Comparison of ENCODE assay signal across 20 cellular contexts in the genomic region with DNA sequence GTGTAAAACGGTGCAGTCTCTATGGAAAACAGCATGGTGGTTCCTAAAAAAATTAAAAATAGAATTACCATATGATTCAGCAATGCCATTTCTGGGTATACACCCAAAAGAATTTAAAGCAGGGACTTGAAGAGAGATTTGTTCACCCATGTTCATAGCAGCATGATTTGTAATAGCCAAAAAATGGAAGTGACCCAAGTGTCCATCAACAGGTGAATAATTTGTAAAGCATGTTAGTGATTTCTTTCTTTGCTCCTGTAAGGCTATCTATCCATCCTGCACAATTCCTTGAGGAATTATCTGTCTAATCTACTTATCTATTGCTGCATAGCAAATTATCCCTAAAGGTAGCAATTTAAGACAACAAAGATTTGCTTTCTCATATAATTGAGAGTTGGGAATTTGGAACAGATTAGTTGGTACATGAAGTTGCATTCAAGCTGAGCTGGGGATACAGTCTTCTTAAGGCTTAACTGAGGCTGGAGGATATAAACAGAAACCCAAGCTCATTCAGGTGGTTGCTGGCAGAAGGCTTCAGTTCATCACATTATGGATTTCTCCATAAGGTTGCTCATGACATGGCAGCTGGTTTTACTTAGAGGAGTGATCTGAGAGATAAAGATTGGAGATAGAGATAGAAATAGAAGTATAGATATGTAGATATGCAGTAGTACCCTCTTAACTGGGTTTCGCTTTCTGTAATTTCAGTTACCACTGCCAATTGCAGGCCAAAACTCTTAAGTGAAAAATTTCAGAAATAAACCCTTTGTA.
DNase-seq lines count a peak whose midpoint lies in the region; FAIRE-seq and TF ChIP-seq lines count a peak whose summit lies in the region.
"Had no signal": no experiment of that assay in that cellular context is flagged by ENCODE, and none has a peak within 500 bp of the region (broad histone marks: within the 10 kb centered on the region; RNA-seq: fewer than 3 reads in every experiment).

No MANE protein-coding gene starts in this region.

- H3K27me3 ChIP-seq in bronchial epithelial cell (ENCODE audit: control insufficient read depth, insufficient read depth, low read length) (no peaks in the 10 kb centered on the region), osteoblast (ENCODE audit: insufficient read depth, low read length) (no peaks in the 10 kb centered on the region)
- H3K27me3 ChIP-seq: BLaER1 treated with 17β-estradiol and CSF1 and Interleukin-3, amounts not matched to agents 10 nM and 100 nM; Peyer's patch had no signal

- peaks cover 6% of the 10 kb centered on the region for H3K4me1 ChIP-seq in osteoblast (ENCODE audit: insufficient read depth, low read length)
- H3K4me1 ChIP-seq: BLaER1 treated with 17β-estradiol and CSF1 and Interleukin-3, amounts not matched to agents 10 nM and 100 nM; HAP-1; Peyer's patch had no signal

- H3K4me2 ChIP-seq in osteoblast (ENCODE audit: insufficient read depth, low read length): no peak overlapping the region
- H3K4me2 ChIP-seq: BLaER1 treated with 17β-estradiol and CSF1 and Interleukin-3, amounts not matched to agents 10 nM and 100 nM had no signal

- H3K36me3 ChIP-seq in bronchial epithelial cell (ENCODE audit: control insufficient read depth, insufficient read depth, low read length) (no peaks in the 10 kb centered on the region), osteoblast (ENCODE audit: insufficient read depth, low read length) (no peaks in the 10 kb centered on the region)
- H3K36me3 ChIP-seq: BLaER1 treated with 17β-estradiol and CSF1 and Interleukin-3, amounts not matched to agents 10 nM and 100 nM; HAP-1; Peyer's patch had no signal

- no peaks in the 10 kb centered on the region for H3K79me2 ChIP-seq in osteoblast (ENCODE audit: insufficient read depth, low read length)

- TF ChIP-seq CTCF in bronchial epithelial cell (IDR thresholded peaks at IDR 0.05; ENCODE audit: insufficient read depth, low read length, severe bottlenecking) (no peak), osteoblast (IDR thresholded peaks at IDR 0.05; ENCODE audit: extremely low read depth, low read depth, low read length) (no peak)

- no peak for DNase-seq in GM12891 (ENCODE audit: insufficient read length, low spot score)
- DNase-seq in LHCN-M2 (ENCODE audit: low read depth): peak; percentile 3
- DNase-seq in bronchial epithelial cell (ENCODE audit: low read depth): peak; percentile 16
- no peak for DNase-seq in osteoblast (ENCODE audit: insufficient read length, low spot score, missing footprints)
- no peak for DNase-seq in cerebellar cortex (ENCODE audit: low spot score)
- no peak for DNase-seq in occipital lobe (lab: John Stamatoyannopoulos, UW)
- DNase-seq in T-helper 2 cell: no peak
- DNase-seq: KG1, MM.1S, NCI-H1105 treated with DMSO at 0.1 percent for 48 hours, NCI-H187, NCI-H446, NCI-H748 treated with DMSO at 0.1 percent for 48 hours, Peyer's patch, SHP77, SW 1271 had no signal

- no peaks in the 10 kb centered on the region for H4K20me1 ChIP-seq in osteoblast (ENCODE audit: insufficient read depth, low read length)
- H4K20me1 ChIP-seq: BLaER1 treated with 17β-estradiol and CSF1 and Interleukin-3, amounts not matched to agents 10 nM and 100 nM had no signal

- H3K4me3 ChIP-seq in bronchial epithelial cell (ENCODE audit: low read depth, low read length): no peak overlapping the region
- H3K4me3 ChIP-seq in osteoblast (ENCODE audit: insufficient read depth, low read length): no peak overlapping the region
- H3K4me3 ChIP-seq: BLaER1 treated with 17β-estradiol and CSF1 and Interleukin-3, amounts not matched to agents 10 nM and 100 nM; HAP-1; Peyer's patch had no signal

- peak overlapping the region; percentile 23 for H2AFZ ChIP-seq in osteoblast (ENCODE audit: low read length)

- FAIRE-seq in GM12891 (lab: Jason Lieb, UNC): peak; percentile 58
- FAIRE-seq in bronchial epithelial cell (lab: Jason Lieb, UNC): peak; percentile 60
- FAIRE-seq: GM18507 had no signal

- no peak overlapping the region for H3K27ac ChIP-seq in osteoblast (ENCODE audit: low read depth, low read length)
- H3K27ac ChIP-seq: BLaER1 treated with 17β-estradiol and CSF1 and Interleukin-3, amounts not matched to agents 10 nM and 100 nM; HL-60; Peyer's patch had no signal

- H3K9me3 ChIP-seq in osteoblast (ENCODE audit: low read depth, low read length): no peaks in the 10 kb centered on the region
- H3K9me3 ChIP-seq: HAP-1, Peyer's patch had no signal

- TF ChIP-seq POLR2A in GM12891 (IDR thresholded peaks at IDR 0.05; ENCODE audit: low read depth, low read length): no peak

TF ChIP-seq in GM12891, 5 proteins besides CTCF, POLR2A, EP300 and RAD21:
- TF ChIP-seq SPI1 (IDR thresholded peaks at IDR 0.05; ENCODE audit: low read depth, low read length): no peak
- TF ChIP-seq TAF1 (IDR thresholded peaks at IDR 0.05; ENCODE audit: low read depth, low read length): no peak

Comparison
In these comparisons a context has a peak if more than half of its experiments do, and no peak if none do; other contexts are left out.
1. DNase-seq: peak in LHCN-M2 (single experiment) and bronchial epithelial cell (single experiment); none in GM12891 (single experiment), osteoblast (single experiment), cerebellar cortex (single experiment), occipital lobe (single experiment) and T-helper 2 cell (0 of 5).